ENCODE assay signal across 13 cellular contexts in the genomic region with DNA sequence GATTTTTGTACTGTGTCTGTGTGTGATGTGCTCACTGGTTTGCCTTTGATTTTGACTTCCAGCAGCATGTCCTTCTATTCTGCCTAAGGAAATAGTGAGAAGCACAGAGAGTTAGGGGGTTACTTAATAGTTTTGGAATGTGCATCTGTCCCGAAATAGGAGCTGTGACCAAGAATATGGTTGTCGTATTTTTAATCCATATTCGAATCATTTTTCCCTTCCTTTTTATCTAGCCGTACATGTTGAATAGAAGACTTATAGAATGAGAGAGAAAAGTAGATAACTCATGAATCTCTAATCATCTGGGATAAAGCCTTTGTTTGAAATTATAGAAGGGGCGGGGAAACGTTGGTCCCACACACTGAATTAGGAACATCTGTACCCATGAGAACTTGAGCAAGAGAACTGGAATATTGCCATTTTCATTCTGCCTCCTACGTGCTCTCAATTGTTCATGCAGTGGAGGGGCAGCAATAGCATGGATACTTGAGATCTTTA. TPM values are rescaled to one million over a fixed set of nuclear protein-coding genes. Genes with fewer than 3 reads are reported as not detected.
DNase-seq lines count a peak whose midpoint lies in the region; ATAC-seq and TF ChIP-seq lines count a peak whose summit lies in the region.
"Had no signal": no experiment of that assay in that cellular context is flagged by ENCODE, and none has a peak within 500 bp of the region (broad histone marks: within the 10 kb centered on the region; RNA-seq: fewer than 3 reads in every experiment).

No MANE protein-coding gene starts in this region.

- H3K9ac ChIP-seq in muscle layer of colon (ENCODE audit: low read length) = no peak overlapping the region

- peaks cover 59% of the 10 kb centered on the region for H3K36me3 Mint-ChIP-seq in activated T-cell treated with anti-CD3 and anti-CD28 coated beads, Interleukin-2, amount 50 U/mL, for 24 hours (ENCODE audit: low read depth)

- ATAC-seq in upper lobe of right lung = peak; percentile 47
- ATAC-seq: HCT116 had no signal

- intact Hi-C loops in upper lobe of right lung (cut with DNase I) = no loop called here

- no peaks in the 10 kb centered on the region for H3K9me3 Mint-ChIP-seq in activated T-cell treated with anti-CD3 and anti-CD28 coated beads, Interleukin-2, amount 50 U/mL, for 24 hours
- H3K9me3 Mint-ChIP-seq: activated B cell treated with CpG ODN at 0.5 μM for 24 hours had no signal

- H3K27me3 ChIP-seq in muscle layer of colon (ENCODE audit: control insufficient read depth in 1 of 2, insufficient read depth in 2 of 2, low read length in 2 of 2) = no peaks in the 10 kb centered on the region
- no peaks in the 10 kb centered on the region for H3K27me3 ChIP-seq in upper lobe of right lung

- H3K4me3 Mint-ChIP-seq in activated T-cell treated with anti-CD3 and anti-CD28 coated beads, Interleukin-2, amount 50 U/mL, for 24 hours = no peak overlapping the region
- H3K4me3 Mint-ChIP-seq: activated B cell treated with CpG ODN at 0.5 μM for 24 hours had no signal

- no peak for DNase-seq in activated T-cell treated with anti-CD3 and anti-CD28 coated beads, Interleukin-2, amount 50 U/mL, for 24 hours
- DNase-seq in activated T-cell treated with anti-CD3 and anti-CD28 coated beads for 4 hours (no peak), dedifferentiated amniotic fluid mesenchymal stem cell (ENCODE audit: extremely low spot score) (peak; percentile 84), upper lobe of right lung (no peak), HuH-7.5 (ENCODE audit: low spot score) (no peak), amniotic stem cell (lab: John Stamatoyannopoulos, UW) (no peak)
- DNase-seq in activated effector memory CD4-positive, alpha-beta T cell treated with anti-CD3 and anti-CD28 coated beads, Interleukin-2, amount 50 U/mL, for 16 hours = no peak
- DNase-seq: activated B cell treated with CpG ODN at 0.5 μM for 24 hours, kidney, NCI-H69 had no signal

- no peak for TF ChIP-seq CTCF in upper lobe of right lung (IDR thresholded peaks at IDR 0.05)

- peaks cover 64% of the 10 kb centered on the region for H3K4me1 Mint-ChIP-seq in activated T-cell treated with anti-CD3 and anti-CD28 coated beads, Interleukin-2, amount 50 U/mL, for 24 hours (ENCODE audit: low read depth)

- H3K9me3 ChIP-seq in muscle layer of colon (ENCODE audit: low read length) (no peaks in the 10 kb centered on the region), upper lobe of right lung (no peaks in the 10 kb centered on the region)
- H3K9me3 ChIP-seq: A549 had no signal

- H3K4me1 ChIP-seq in muscle layer of colon (ENCODE audit: insufficient read depth, low read length) (peaks cover 33% of the 10 kb centered on the region), upper lobe of right lung (peaks cover 36% of the 10 kb centered on the region)

- peak overlapping the region; percentile 53 for H3K27ac Mint-ChIP-seq in activated T-cell treated with anti-CD3 and anti-CD28 coated beads, Interleukin-2, amount 50 U/mL, for 24 hours

- H3K36me3 ChIP-seq in muscle layer of colon (ENCODE audit: insufficient read depth, low read length) (peaks cover 4% of the 10 kb centered on the region), upper lobe of right lung (peaks cover 6% of the 10 kb centered on the region)

- H3K27ac ChIP-seq in muscle layer of colon (ENCODE audit: low read depth, low read length) (peak overlapping the region; percentile 41), upper lobe of right lung (peak overlapping the region; percentile 73)
- H3K27ac ChIP-seq: A549 had no signal

- H3K4me3 ChIP-seq in muscle layer of colon (ENCODE audit: low read depth in 1 of 2, low read length in 2 of 2) (no peak overlapping the region), upper lobe of right lung (no peak overlapping the region)
- H3K4me3 ChIP-seq: A549 had no signal

- no peaks in the 10 kb centered on the region for H3K27me3 Mint-ChIP-seq in activated T-cell treated with anti-CD3 and anti-CD28 coated beads, Interleukin-2, amount 50 U/mL, for 24 hours
- H3K27me3 Mint-ChIP-seq: activated B cell treated with CpG ODN at 0.5 μM for 24 hours had no signal

RNA-seq across cellular contexts. Expression of a gene that starts 23.6 kb away (rescaled TPM):
- total RNA-seq in upper lobe of right lung = 49.0 TPM
